Comparison of ENCODE assay signal across 9 cellular contexts in genomic region chr9:97703437-97704326, GRCh38. TPM values are rescaled to one million over a fixed set of nuclear protein-coding genes. Genes with fewer than 3 reads are reported as not detected.
DNase-seq lines count a peak whose midpoint lies in the region; ATAC-seq and TF ChIP-seq lines count a peak whose summit lies in the region.
"Had no signal": no experiment of that assay in that cellular context is flagged by ENCODE, and none has a peak within 500 bp of the region (broad histone marks: within the 10 kb centered on the region; RNA-seq: fewer than 3 reads in every experiment).

No MANE protein-coding gene starts in this region.

- H3K9me3 Mint-ChIP-seq in glutamatergic neuron (ENCODE audit: unreplicated experiment), result peaks cover 2% of the 10 kb centered on the region

- no peak for ATAC-seq in HG03196 (IDR thresholded peaks at IDR 0.05; ENCODE audit: unreplicated experiment)

- H3K79me2 ChIP-seq in MM.1S (ENCODE audit: low read length), result no peaks in the 10 kb centered on the region

- peak overlapping the region; percentile 42; the same call in 1 of the 2 replicates for H3K9ac ChIP-seq in MM.1S (ENCODE audit: low read length)

- H3K27ac ChIP-seq in MM.1S (ENCODE audit: low read length) (peak overlapping the region; percentile 85), suprapubic skin (no peak overlapping the region)

- no peaks in the 10 kb centered on the region for H3K4me1 Mint-ChIP-seq in glutamatergic neuron (ENCODE audit: low read depth, unreplicated experiment)

- TF ChIP-seq CTCF in MM.1S (IDR thresholded peaks at IDR 0.05; ENCODE audit: low read length) (no peak), kidney epithelial cell (IDR thresholded peaks at IDR 0.05; ENCODE audit: insufficient read depth, low read length, poor library complexity, severe bottlenecking) (no peak), glutamatergic neuron (IDR thresholded peaks at IDR 0.05; ENCODE audit: partially characterized antibody, unreplicated experiment) (no peak), suprapubic skin (IDR thresholded peaks at IDR 0.05) (no peak)

- H3K4me3 ChIP-seq in MM.1S (ENCODE audit: low read length), result peak overlapping the region; percentile 16; the same call in 1 of the 2 replicates
- H3K4me3 ChIP-seq in kidney epithelial cell (ENCODE audit: low read depth, low read length), result no peak overlapping the region
- H3K4me3 ChIP-seq in suprapubic skin, result no peak overlapping the region

- H2AFZ ChIP-seq in MM.1S (ENCODE audit: low read length), result 0 out of 2 replicates have a peak overlapping the region, but pooled peaks have one; percentile 20

- no peak overlapping the region for H3K4me3 Mint-ChIP-seq in glutamatergic neuron (ENCODE audit: unreplicated experiment)
- H3K4me3 Mint-ChIP-seq: B cell had no signal

- no peaks in the 10 kb centered on the region for H3K9me2 ChIP-seq in MM.1S (replicated peaks; ENCODE audit: insufficient read depth, low read length)

- H3K27me3 ChIP-seq in MM.1S (replicated peaks; ENCODE audit: insufficient read depth, low read length) (no peaks in the 10 kb centered on the region; the same call in 1 of the 2 replicates), kidney epithelial cell (ENCODE audit: control insufficient read depth, insufficient read depth, low read length) (peaks cover 3% of the 10 kb centered on the region), suprapubic skin (peaks cover 3% of the 10 kb centered on the region)

- DNase-seq in NCI-H2029 (lab: John Stamatoyannopoulos, UW) (peak; percentile 5), NCI-H2029 treated with DMSO at 0.1 percent for 48 hours (lab: John Stamatoyannopoulos, UW) (no peak), MM.1S (peak; percentile 63), kidney epithelial cell (ENCODE audit: low read depth) (peak; percentile 93), glutamatergic neuron (no peak), suprapubic skin (ENCODE audit: low spot score in 2 of 2) (no peak)
- DNase-seq in activated T-cell treated with anti-CD3 and anti-CD28 coated beads, Interleukin-2, amount 50 U/mL, for 48 hours, result peak; percentile 57 to 59

- no peaks in the 10 kb centered on the region for H4K20me1 ChIP-seq in MM.1S (ENCODE audit: insufficient read depth, low read length)

- H3K9me3 ChIP-seq in MM.1S (replicated peaks; ENCODE audit: insufficient read depth, low read length) (no peaks in the 10 kb centered on the region), suprapubic skin (no peaks in the 10 kb centered on the region)

- peaks cover 30% of the 10 kb centered on the region for H3K4me1 ChIP-seq in MM.1S (ENCODE audit: low read length)
- no peaks in the 10 kb centered on the region for H3K4me1 ChIP-seq in suprapubic skin

- no peak for TF ChIP-seq EP300 in suprapubic skin (IDR thresholded peaks at IDR 0.05)

- no peaks in the 10 kb centered on the region for H3K36me3 Mint-ChIP-seq in glutamatergic neuron (ENCODE audit: unreplicated experiment)

- no peak overlapping the region for H3K27ac Mint-ChIP-seq in glutamatergic neuron (ENCODE audit: unreplicated experiment)
- H3K27ac Mint-ChIP-seq: B cell had no signal

- H3K36me3 ChIP-seq in MM.1S (replicated peaks; ENCODE audit: insufficient read depth, low read length), result no peaks in the 10 kb centered on the region
- no peaks in the 10 kb centered on the region for H3K36me3 ChIP-seq in kidney epithelial cell (ENCODE audit: control insufficient read depth, insufficient read depth, low read length)
- H3K36me3 ChIP-seq in suprapubic skin, result no peaks in the 10 kb centered on the region

- H3K4me2 ChIP-seq in MM.1S (ENCODE audit: low read depth, low read length), result peak overlapping the region; percentile 62

- WGBS in suprapubic skin, result 58% methylated on average over 11 of the region's 11 CpGs

- TF ChIP-seq POLR2A in suprapubic skin (IDR thresholded peaks at IDR 0.05), result no peak

- H3F3A ChIP-seq in MM.1S (ENCODE audit: insufficient read depth, low read length), result peaks cover 18% of the 10 kb centered on the region

- peaks cover 7% of the 10 kb centered on the region for H3K27me3 Mint-ChIP-seq in glutamatergic neuron (ENCODE audit: unreplicated experiment)

RNA-seq across cellular contexts. Expression of gene XPA, which starts 6.5 kb away (rescaled TPM):
- total RNA-seq in kidney epithelial cell (10.9 and 12.5 TPM in 2 replicates), glutamatergic neuron (ENCODE audit: unreplicated experiment) (12.3 TPM), suprapubic skin (10 to 100 TPM in 3 of 4 donors, 1 to 10 TPM in 1; 8.2 to 21.1 (median 15.0) TPM)

Comparison
In these comparisons a context has a peak if more than half of its experiments do, and no peak if none do; other contexts are left out.
1. DNase-seq: peak in NCI-H2029 (single experiment), MM.1S (single experiment), activated T-cell treated with anti-CD3 and anti-CD28 coated beads, Interleukin-2, amount 50 U/mL, for 48 hours (2 of 2) and kidney epithelial cell (single experiment); none in NCI-H2029 treated with DMSO at 0.1 percent for 48 hours (single experiment), glutamatergic neuron (single experiment) and suprapubic skin (0 of 2).